7 cellular contexts compared by ENCODE assay signal in the genomic region with DNA sequence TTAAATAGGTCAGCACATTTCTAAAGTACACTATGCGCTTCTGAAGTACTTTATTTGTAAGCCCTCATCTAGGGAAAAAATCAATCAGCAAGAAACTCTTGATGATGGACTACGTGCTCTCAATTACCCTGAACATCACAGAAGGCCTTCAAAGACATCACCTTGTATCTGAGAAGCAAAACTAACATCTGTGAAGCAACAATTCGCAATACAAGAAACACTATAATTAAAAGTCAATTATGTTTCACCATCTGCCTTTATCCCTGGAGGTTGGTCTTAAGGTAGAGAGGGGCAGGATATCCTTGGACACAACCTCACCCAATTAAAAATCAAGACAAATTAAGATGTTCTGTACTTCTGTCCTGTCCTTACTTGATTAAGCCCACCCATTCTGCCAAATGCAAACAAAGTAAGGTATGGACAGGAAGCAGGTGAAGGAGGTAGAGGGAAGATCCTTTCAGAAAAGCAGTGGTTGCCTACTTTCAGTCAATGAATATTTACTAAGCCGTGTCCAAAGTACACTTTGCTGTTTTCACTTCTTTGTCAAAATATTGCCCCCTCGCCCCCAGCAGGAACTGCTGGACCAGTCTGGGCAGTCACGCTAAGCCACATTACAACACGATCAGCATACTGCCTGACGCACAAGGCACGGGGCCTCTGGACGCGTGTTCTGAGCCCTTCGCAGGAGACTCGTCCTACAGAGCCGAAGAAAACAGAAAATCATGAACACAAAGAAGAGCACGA. TPM values are rescaled to one million over a fixed set of nuclear protein-coding genes. Genes with fewer than 3 reads are reported as not detected.
DNase-seq lines count a peak whose midpoint lies in the region; FAIRE-seq and TF ChIP-seq lines count a peak whose summit lies in the region.

No MANE protein-coding gene starts in this region.

- H2AFZ ChIP-seq in H1 (ENCODE audit: low read length): 0 out of 2 replicates have a peak overlapping the region, but pooled peaks have one; percentile 16

- H3K4ac ChIP-seq in H1 (replicated peaks; ENCODE audit: insufficient read length, low read depth, low read length): no peak overlapping the region

- H3K4me1 Mint-ChIP-seq in HFFc6 (ENCODE audit: low read depth): peaks cover 51% of the 10 kb centered on the region
- H3K4me1 Mint-ChIP-seq in stimulated activated naive CD8-positive, alpha-beta T cell treated with anti-CD3 and anti-CD28 coated beads, Interleukin-15, Interleukin-2, amounts not matched to agents 100 ng/mL and 50 ng/mL, for 24 hours (ENCODE audit: low read depth): peaks cover 70% of the 10 kb centered on the region

- H3K27me3 ChIP-seq in H1 (replicated peaks in 1 of 4; ENCODE audit: control insufficient read depth in 3 of 4, extremely low read depth in 1 of 4, insufficient read depth in 3 of 4, low read length in 3 of 4): no peaks in the 10 kb centered on the region

- H3K56ac ChIP-seq in H1 (replicated peaks; ENCODE audit: insufficient read length, low read depth, low read length): peak overlapping the region; percentile 72

- H3K14ac ChIP-seq in H1 (ENCODE audit: insufficient read length): no peak overlapping the region

- H3K27ac ChIP-seq in H1 (ENCODE audit: low read depth, low read length): peak overlapping the region; percentile 78; the same call in 1 of the 2 replicates

- peaks cover 12% of the 10 kb centered on the region for H3K23me2 ChIP-seq in H1 (ENCODE audit: low read depth, low read length)

- H3K36me3 ChIP-seq in H1 (ENCODE audit: control insufficient read depth in 2 of 4, insufficient read depth in 4 of 4, low read length in 3 of 4): no peaks in the 10 kb centered on the region

- WGBS in H1 (ENCODE audit: extremely low coverage in 1 of 2, insufficient coverage in 1 of 2, insufficient read length in 1 of 2, insufficient replicate concordance in 2 of 2, low coverage in 1 of 2, low lambda C conversion rate in 2 of 2, missing lambda C conversion rate in 1 of 2), 2 experiments: 16% methylated on average over 15 of the region's 15 CpGs; no CpG with 5 or more reads in 1 of the 2 experiments

- H4K91ac ChIP-seq in H1 (replicated peaks; ENCODE audit: insufficient read length, low read length): no peak overlapping the region

- no peaks in the 10 kb centered on the region for H3K9me3 ChIP-seq in H1 (ENCODE audit: insufficient read depth in 2 of 2, low read depth in 1 of 2, low read length in 1 of 2)

- peak overlapping the region; percentile 94 for H4K8ac ChIP-seq in H1 (ENCODE audit: extremely low read depth, insufficient read depth, low read length)

- no peak overlapping the region for H4K5ac ChIP-seq in H1 (ENCODE audit: insufficient read length, low read depth, low read length)

- peaks cover 0 to 7% of the 10 kb centered on the region in 2 experiments for H4K20me1 ChIP-seq in H1 (replicated peaks in 1 of 2; ENCODE audit: control insufficient read depth in 1 of 2, insufficient read depth in 2 of 2, low read length in 2 of 2)

- no peak for TF ChIP-seq EP300 in H1 (IDR thresholded peaks at IDR 0.05; ENCODE audit: borderline replicate concordance in 1 of 2, low read depth in 2 of 2, low read length in 2 of 2)

- TF ChIP-seq CTCF in GM13977 (IDR thresholded peaks at IDR 0.05; ENCODE audit: extremely low read depth, insufficient read depth, missing control alignments): no peak
- no peak for TF ChIP-seq CTCF in HFFc6 (IDR thresholded peaks at IDR 0.05)
- no peak for TF ChIP-seq CTCF in H1 (IDR thresholded peaks at IDR 0.05; ENCODE audit: control extremely low read depth in 1 of 3, insufficient read depth in 1 of 3, low read depth in 1 of 3, low read length in 3 of 3)

- H3K36me3 Mint-ChIP-seq in HFFc6 (ENCODE audit: low read depth): no peaks in the 10 kb centered on the region
- peaks cover 9% of the 10 kb centered on the region for H3K36me3 Mint-ChIP-seq in stimulated activated naive CD8-positive, alpha-beta T cell treated with anti-CD3 and anti-CD28 coated beads, Interleukin-15, Interleukin-2, amounts not matched to agents 100 ng/mL and 50 ng/mL, for 24 hours (ENCODE audit: low read depth)

- peak overlapping the region; percentile 76 to 91 (median 83) for H3K9ac ChIP-seq in H1 (replicated peaks in 1 of 4; ENCODE audit: extremely low read depth in 1 of 4, low read depth in 3 of 4, low read length in 3 of 4)

- H3K4me1 ChIP-seq in H1 (replicated peaks in 1 of 4; ENCODE audit: control insufficient read depth in 3 of 4, insufficient read depth in 4 of 4, low read length in 3 of 4): peaks cover 0 to 25% (median 10%) of the 10 kb centered on the region in 4 experiments; a peak in 4 of 7 replicates

- POLR2A ChIA-PET in H1 (lab: Charles Lee; ENCODE audit: partially characterized antibody): interaction anchor here (1.0 to 1.6 kb wide), 6 partner anchors 15 to 117 kb away, joined by 3 to 6 read pairs (median 3); partner anchors contain the start of genes BLZF1 and NME7

- H3K4me3 Mint-ChIP-seq in HFFc6: peak overlapping the region; percentile 94
- peak overlapping the region; percentile 97 for H3K4me3 Mint-ChIP-seq in stimulated activated naive CD8-positive, alpha-beta T cell treated with anti-CD3 and anti-CD28 coated beads, Interleukin-15, Interleukin-2, amounts not matched to agents 100 ng/mL and 50 ng/mL, for 24 hours

- no peaks in the 10 kb centered on the region for H3K9me3 Mint-ChIP-seq in HFFc6
- no peaks in the 10 kb centered on the region for H3K9me3 Mint-ChIP-seq in stimulated activated naive CD8-positive, alpha-beta T cell treated with anti-CD3 and anti-CD28 coated beads, Interleukin-15, Interleukin-2, amounts not matched to agents 100 ng/mL and 50 ng/mL, for 24 hours

- H3K4me2 ChIP-seq in H1 (ENCODE audit: insufficient read depth in 1 of 2, low read depth in 2 of 2, low read length in 2 of 2): peak overlapping the region; percentile 88 to 94

- TF ChIP-seq POLR2A in H1 (IDR thresholded peaks at IDR 0.05; ENCODE audit: control extremely low read depth in 1 of 2, low read depth in 2 of 2, low read length in 2 of 2): no peak

- H3K27me3 Mint-ChIP-seq in HFFc6 (ENCODE audit: insufficient read depth): peaks cover 2% of the 10 kb centered on the region; the same call in 1 of the 2 replicates
- no peaks in the 10 kb centered on the region for H3K27me3 Mint-ChIP-seq in stimulated activated naive CD8-positive, alpha-beta T cell treated with anti-CD3 and anti-CD28 coated beads, Interleukin-15, Interleukin-2, amounts not matched to agents 100 ng/mL and 50 ng/mL, for 24 hours

- peaks cover 9% of the 10 kb centered on the region for H3K79me1 ChIP-seq in H1 (ENCODE audit: low read depth, low read length)

- CTCF ChIA-PET in H1 (lab: Charles Lee; ENCODE audit: partially characterized antibody): interaction anchor here (1.5 kb wide), 1 partner anchor 12 kb away, joined by 5 read pairs; no protein-coding TSS in a partner anchor

- H2BK12ac ChIP-seq in H1 (ENCODE audit: low read depth, low read length): no peak overlapping the region

- no peak overlapping the region for H3K23ac ChIP-seq in H1 (ENCODE audit: insufficient read length)

- H2BK20ac ChIP-seq in H1 (ENCODE audit: low read length): no peak overlapping the region

- H3K4me3 ChIP-seq in H1 (ENCODE audit: extremely low read depth in 1 of 4, insufficient read depth in 2 of 4, low read depth in 3 of 4, low read length in 4 of 4): peak overlapping the region; percentile 82 to 91 (median 84)

- 0 out of 2 replicates have a peak overlapping the region, but pooled peaks have one; percentile 49 for H3K18ac ChIP-seq in H1 (ENCODE audit: extremely low read depth, low read length)

- DNase-seq in GM13977 (ENCODE audit: low spot score) (peak; percentile 39), HFFc6 (peak; percentile 59), NCI-H1092 treated with DMSO at 0.1 percent for 48 hours (lab: John Stamatoyannopoulos, UW) (peak; percentile 71), H1 (ENCODE audit: low read depth in 1 of 2, low spot score in 2 of 2) (no peak), medulla oblongata (ENCODE audit: extremely low spot score) (peak; percentile 81)
- DNase-seq in activated CD4-positive, alpha-beta T cell treated with anti-CD3 and anti-CD28 coated beads for 4 hours: peak; percentile 22 to 29

- H3K27ac Mint-ChIP-seq in HFFc6: peak overlapping the region; percentile 100
- peak overlapping the region; percentile 92 for H3K27ac Mint-ChIP-seq in stimulated activated naive CD8-positive, alpha-beta T cell treated with anti-CD3 and anti-CD28 coated beads, Interleukin-15, Interleukin-2, amounts not matched to agents 100 ng/mL and 50 ng/mL, for 24 hours

- FAIRE-seq in H1 (lab: Jason Lieb, UNC): no peak

- in situ Hi-C loops in GM13977 (cut with MboI; ENCODE audit: low pct_unique_long_range_greater_than_20kb, low sequenced_read_pairs, unreplicated experiment): no loop called here

- TF ChIP-seq RAD21 in H1 (IDR thresholded peaks at IDR 0.05 in 1 of 2, conservative IDR thresholded peaks at IDR 0.05 in 1 of 2; ENCODE audit: low read depth in 2 of 2, low read length in 2 of 2): no peak

- no peak overlapping the region for H2BK15ac ChIP-seq in H1 (ENCODE audit: low read length)

- H2AK5ac ChIP-seq in H1 (ENCODE audit: low read depth, low read length): no peak overlapping the region; the same call in 1 of the 2 replicates

- H3K79me2 ChIP-seq in H1 (ENCODE audit: control insufficient read depth in 1 of 2, insufficient read depth in 2 of 2, low read length in 2 of 2): peaks cover 10 to 52% of the 10 kb centered on the region in 2 experiments; a peak in 3 of 4 replicates

- no peak overlapping the region for H2BK120ac ChIP-seq in H1 (replicated peaks; ENCODE audit: low read depth, low read length)

- H2BK5ac ChIP-seq in H1 (ENCODE audit: low read depth, low read length): peak overlapping the region; percentile 61; the same call in 1 of the 2 replicates

RNA-seq across cellular contexts. Expression of gene SLC19A2, which starts 0.9 kb away (rescaled TPM):
- total RNA-seq in HFFc6 (2021; fragmentation: NEBNext Ultra II Directional; extraction: Animal tissue kit (Norgen Biotek cat#: 25700)): 1 to 10 TPM; 2.3 to 3.2 (median 2.8) TPM
- 22.5 and 23.2 TPM in 2 replicates for total RNA-seq in H1 (2021; fragmentation: NEBNext Ultra II Directional; extraction: Animal tissue kit (Norgen Biotek cat#: 25700))
- polyA plus RNA-seq in H1 (2011; rRNA removed): 18.4 and 21.2 TPM in 2 replicates
- polyA plus RNA-seq in H1 (2011; cell fraction: cytosol; rRNA removed): 19.7 TPM
- 13.0 TPM for polyA plus RNA-seq in H1 (2011; cell fraction: nucleus; rRNA removed)
- polyA plus RNA-seq in H1 (2012, experiment 1 of 2): 8.7 to 14.7 TPM (median 11.7 TPM) in 4 replicates
- 2.7 TPM for polyA plus RNA-seq in H1 (2012, experiment 2 of 2)
- polyA plus RNA-seq in H1 (2013, experiment 1 of 2): 24.8 TPM
- 30.6 TPM for polyA plus RNA-seq in H1 (2013, experiment 2 of 2)
- polyA minus RNA-seq in H1 (2011; rRNA and poly(A)+ RNA removed): 38.0 and 48.9 TPM in 2 replicates
- polyA minus RNA-seq in H1 (2011; cell fraction: cytosol; rRNA and poly(A)+ RNA removed): 15.7 TPM
- polyA minus RNA-seq in H1 (2011; cell fraction: nucleus; rRNA and poly(A)+ RNA removed): 23.6 TPM

RNA-seq across cellular contexts. Expression of gene CCDC181, which starts 57.6 kb away (rescaled TPM):
- not detected for total RNA-seq in HFFc6 (2021; fragmentation: NEBNext Ultra II Directional; extraction: Animal tissue kit (Norgen Biotek cat#: 25700))
- 2.4 and 3.7 TPM in 2 replicates for total RNA-seq in H1 (2021; fragmentation: NEBNext Ultra II Directional; extraction: Animal tissue kit (Norgen Biotek cat#: 25700))
- 0.39 and 1.2 TPM in 2 replicates for polyA plus RNA-seq in H1 (2011; rRNA removed)
- 1.9 TPM for polyA plus RNA-seq in H1 (2011; cell fraction: cytosol; rRNA removed)
- polyA plus RNA-seq in H1 (2011; cell fraction: nucleus; rRNA removed): 1.2 TPM
- 2.7 to 5.5 TPM (median 2.9 TPM) in 4 replicates for polyA plus RNA-seq in H1 (2012, experiment 1 of 2)
- polyA plus RNA-seq in H1 (2012, experiment 2 of 2): 0.33 TPM
- 5.6 TPM for polyA plus RNA-seq in H1 (2013, experiment 1 of 2)
- polyA plus RNA-seq in H1 (2013, experiment 2 of 2): 5.6 TPM
- 0.54 and 1.00 TPM in 2 replicates for polyA minus RNA-seq in H1 (2011; rRNA and poly(A)+ RNA removed)
- polyA minus RNA-seq in H1 (2011; cell fraction: cytosol; rRNA and poly(A)+ RNA removed): 1.2 TPM
- 3.6 TPM for polyA minus RNA-seq in H1 (2011; cell fraction: nucleus; rRNA and poly(A)+ RNA removed)

Comparison
In these comparisons a context has a peak if more than half of its experiments do, and no peak if none do; other contexts are left out.
1. DNase-seq: peak in GM13977 (single experiment), HFFc6 (single experiment), NCI-H1092 treated with DMSO at 0.1 percent for 48 hours (single experiment), activated CD4-positive, alpha-beta T cell treated with anti-CD3 and anti-CD28 coated beads for 4 hours (2 of 2) and medulla oblongata (single experiment); none in H1 (0 of 2).